Comparison of ENCODE assay signal across 9 cellular contexts in genomic region chr5:168290902-168291280, GRCh38. TPM values are rescaled to one million over a fixed set of nuclear protein-coding genes. Genes with fewer than 3 reads are reported as not detected.
DNase-seq lines count a peak whose midpoint lies in the region; ATAC-seq and TF ChIP-seq lines count a peak whose summit lies in the region.
"Had no signal": no experiment of that assay in that cellular context is flagged by ENCODE, and none has a peak within 500 bp of the region (broad histone marks: within the 10 kb centered on the region; RNA-seq: fewer than 3 reads in every experiment).

No MANE protein-coding gene starts in this region.

- intact Hi-C loops in prostate gland (cut with DNase I), result no loop called here

- no peaks in the 10 kb centered on the region for H3K4me1 ChIP-seq in prostate gland (replicated peaks)

- TF ChIP-seq CTCF in fibroblast of villous mesenchyme (IDR thresholded peaks at IDR 0.05; ENCODE audit: insufficient read depth, low read depth, low read length) (no peak), prostate gland (IDR thresholded peaks at IDR 0.05) (no peak)

- H3K4me3 ChIP-seq in H7 (ENCODE audit: insufficient read depth, low read depth, low read length) (peak overlapping the region; percentile 56), fibroblast of villous mesenchyme (ENCODE audit: low read depth, low read length) (peak overlapping the region; percentile 46), prostate gland (peak overlapping the region; percentile 50 to 68)

- H3K36me3 Mint-ChIP-seq in T-helper 17 cell (ENCODE audit: low read depth), result no peaks in the 10 kb centered on the region

- H3K27ac ChIP-seq in prostate gland, result peak overlapping the region; percentile 84 to 90

- no peak overlapping the region for H3K27ac Mint-ChIP-seq in T-helper 17 cell

- TF ChIP-seq POLR2A in prostate gland (IDR thresholded peaks at IDR 0.05), result no peak

- peak overlapping the region; percentile 82 for H3K4me3 Mint-ChIP-seq in T-helper 17 cell

- H3K27me3 ChIP-seq in H7 (ENCODE audit: control insufficient read depth, insufficient read depth, low read length) (peaks cover 1% of the 10 kb centered on the region; the same call in 1 of the 2 replicates), prostate gland (replicated peaks; ENCODE audit: insufficient read depth) (no peaks in the 10 kb centered on the region)

- H3K36me3 ChIP-seq in H7 (replicated peaks; ENCODE audit: control insufficient read depth, insufficient read depth, low read length) (no peaks in the 10 kb centered on the region), prostate gland (no peaks in the 10 kb centered on the region)

- H3K4me1 Mint-ChIP-seq in T-helper 17 cell, result peaks cover 13% of the 10 kb centered on the region

- DNase-seq in H7 (no peak), T-helper 17 cell (no peak), fibroblast of villous mesenchyme (ENCODE audit: low read depth) (no peak), prostate gland (ENCODE audit: low spot score) (no peak), cerebellum (ENCODE audit: low spot score) (no peak), NCI-H1417 (lab: John Stamatoyannopoulos, UW) (no peak), NCI-H345 (lab: John Stamatoyannopoulos, UW) (no peak)
- DNase-seq: NCI-H524 treated with DMSO at 0.1 percent for 48 hours had no signal

- 12% methylated on average over 5 of the region's 5 CpGs for WGBS in prostate gland

- ATAC-seq in T-helper 17 cell (no peak), GM21360 (IDR thresholded peaks at IDR 0.05; ENCODE audit: unreplicated experiment) (no peak)

- H3K27me3 Mint-ChIP-seq in T-helper 17 cell, result no peaks in the 10 kb centered on the region

- H3K9me3 ChIP-seq in T-helper 17 cell (ENCODE audit: control insufficient read depth, low read length, poor library complexity, severe bottlenecking) (no peaks in the 10 kb centered on the region), prostate gland (no peaks in the 10 kb centered on the region)

RNA-seq across cellular contexts. Expression of gene WWC1, which starts 0.6 kb away (rescaled TPM):
- 11.8 and 15.5 TPM in 2 replicates for total RNA-seq in H7 (2014; rRNA removed; shearing (Covaris generic))
- total RNA-seq in T-helper 17 cell (1 to 10 TPM; 5.4 TPM), fibroblast of villous mesenchyme (0.32 and 2.2 TPM in 2 replicates), prostate gland (10 to 100 TPM; 45.3 to 52.6 TPM), cerebellum (20.1 TPM)
